10 cellular contexts compared by ENCODE assay signal in the genomic region with DNA sequence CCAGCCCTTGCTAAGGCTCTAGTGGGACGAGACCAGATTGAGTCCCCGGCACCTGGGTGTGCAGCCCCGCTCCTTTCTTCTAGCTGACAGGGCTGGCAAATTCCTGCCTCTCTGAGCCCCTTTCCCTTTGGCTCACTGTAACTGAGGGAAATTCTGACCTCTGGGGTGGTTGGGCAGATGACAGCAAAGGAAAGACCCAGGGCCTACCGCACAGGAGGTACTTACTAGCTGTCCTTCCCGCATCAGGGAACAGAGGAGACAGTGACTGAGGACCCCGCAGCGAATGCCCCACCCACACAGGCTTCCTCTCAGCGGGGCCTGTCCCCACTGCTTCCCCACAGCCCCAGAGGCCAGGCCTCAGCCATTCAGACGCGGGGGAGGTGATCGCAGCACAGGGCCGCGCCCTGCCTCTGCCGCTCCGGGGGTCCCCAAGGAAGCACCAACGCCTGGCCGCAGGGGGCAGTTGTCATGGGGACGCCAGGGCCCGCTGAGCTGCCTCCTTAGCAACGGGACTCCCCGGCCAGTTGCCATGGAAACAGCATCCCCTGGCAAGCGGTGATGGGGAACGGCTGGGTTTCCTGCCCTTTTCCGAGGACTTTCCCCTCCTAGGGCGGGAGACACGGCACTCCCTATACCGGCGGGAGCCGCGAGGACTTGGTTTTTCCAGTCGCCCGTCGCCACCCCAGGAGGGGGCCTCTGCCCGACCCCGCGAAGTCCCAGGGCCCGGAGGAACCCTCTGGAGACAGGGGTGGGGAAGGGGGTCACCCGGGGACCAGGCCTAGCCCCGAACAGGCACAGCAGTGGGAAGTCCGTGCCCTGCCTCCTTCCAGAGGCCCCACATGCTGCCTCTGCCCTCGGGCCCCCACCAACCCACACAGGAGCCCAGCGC. TPM values are rescaled to one million over a fixed set of nuclear protein-coding genes. Genes with fewer than 3 reads are reported as not detected.
DNase-seq lines count a peak whose midpoint lies in the region; ATAC-seq and TF ChIP-seq lines count a peak whose summit lies in the region.
"Had no signal": no experiment of that assay in that cellular context is flagged by ENCODE, and none has a peak within 500 bp of the region (broad histone marks: within the 10 kb centered on the region; RNA-seq: fewer than 3 reads in every experiment).

No MANE protein-coding gene starts in this region.

- peaks cover 2% of the 10 kb centered on the region for H3K27me3 ChIP-seq in iPS-15b (ENCODE audit: control insufficient read depth, insufficient read depth, low read length)
- H3K27me3 ChIP-seq in colonic mucosa, result no peaks in the 10 kb centered on the region
- H3K27me3 ChIP-seq: SJSA1 had no signal

- H3K36me3 ChIP-seq in iPS-15b (ENCODE audit: control insufficient read depth, insufficient read depth, low read length), result peaks cover 3% of the 10 kb centered on the region
- no peaks in the 10 kb centered on the region for H3K36me3 ChIP-seq in colonic mucosa
- H3K36me3 ChIP-seq: SJSA1 had no signal

- H3K27ac Mint-ChIP-seq in stimulated activated naive CD8-positive, alpha-beta T cell treated with anti-CD3 and anti-CD28 coated beads, Interleukin-15, Interleukin-2, amounts not matched to agents 100 ng/mL and 50 ng/mL, for 24 hours, result peak overlapping the region; percentile 31

- no peak overlapping the region for H3K9ac ChIP-seq in iPS-15b (ENCODE audit: low read depth, low read length)
- no peak overlapping the region for H3K9ac ChIP-seq in colonic mucosa (ENCODE audit: low read depth in 2 of 2, low read length in 2 of 2)

- H3K36me3 Mint-ChIP-seq in stimulated activated naive CD8-positive, alpha-beta T cell treated with anti-CD3 and anti-CD28 coated beads, Interleukin-15, Interleukin-2, amounts not matched to agents 100 ng/mL and 50 ng/mL, for 24 hours (ENCODE audit: low read depth), result no peaks in the 10 kb centered on the region

- no peak for ATAC-seq in HG03342 (IDR thresholded peaks at IDR 0.05; ENCODE audit: unreplicated experiment)

- TF ChIP-seq CTCF in colonic mucosa (IDR thresholded peaks at IDR 0.05), result no peak

- H3K4me1 ChIP-seq in iPS-15b (ENCODE audit: control insufficient read depth, insufficient read depth, low read length) (peaks cover 9% of the 10 kb centered on the region), colonic mucosa (no peaks in the 10 kb centered on the region)
- H3K4me1 ChIP-seq: SJSA1 had no signal

- H3K27me3 Mint-ChIP-seq in stimulated activated naive CD8-positive, alpha-beta T cell treated with anti-CD3 and anti-CD28 coated beads, Interleukin-15, Interleukin-2, amounts not matched to agents 100 ng/mL and 50 ng/mL, for 24 hours, result peaks cover 27% of the 10 kb centered on the region

- H3K9me3 ChIP-seq in iPS-15b (ENCODE audit: control insufficient read depth, insufficient read depth, low read length), result no peaks in the 10 kb centered on the region
- H3K9me3 ChIP-seq in colonic mucosa, result no peaks in the 10 kb centered on the region
- H3K9me3 ChIP-seq: SJSA1 had no signal

- H3K4me3 ChIP-seq in iPS-15b (ENCODE audit: low read depth, low read length), result peak overlapping the region; percentile 8
- no peak overlapping the region for H3K4me3 ChIP-seq in colonic mucosa
- H3K4me3 ChIP-seq: SJSA1 had no signal

- intact Hi-C loops in colonic mucosa (cut with DNase I), result no loop called here

- H3K27ac ChIP-seq in colonic mucosa, result no peak overlapping the region
- H3K27ac ChIP-seq: SJSA1 had no signal

- no peak overlapping the region for H3K4me3 Mint-ChIP-seq in stimulated activated naive CD8-positive, alpha-beta T cell treated with anti-CD3 and anti-CD28 coated beads, Interleukin-15, Interleukin-2, amounts not matched to agents 100 ng/mL and 50 ng/mL, for 24 hours

- no peaks in the 10 kb centered on the region for H3K9me3 Mint-ChIP-seq in stimulated activated naive CD8-positive, alpha-beta T cell treated with anti-CD3 and anti-CD28 coated beads, Interleukin-15, Interleukin-2, amounts not matched to agents 100 ng/mL and 50 ng/mL, for 24 hours

- DNase-seq in activated effector memory CD4-positive, alpha-beta T cell treated with anti-CD3 and anti-CD28 coated beads, Interleukin-2, amount 50 U/mL, for 16 hours, result peak; percentile 60
- DNase-seq in activated effector memory CD4-positive, alpha-beta T cell treated with Interleukin-2 at 50 U/mL for 16 hours, result no peak
- DNase-seq in NCI-H748 treated with DMSO at 0.1 percent for 48 hours (lab: John Stamatoyannopoulos, UW) (peak; percentile 11), colonic mucosa (no peak)
- no peak for DNase-seq in effector CD4-positive, alpha-beta T cell
- DNase-seq: mammary epithelial cell had no signal

- H3K4me1 Mint-ChIP-seq in stimulated activated naive CD8-positive, alpha-beta T cell treated with anti-CD3 and anti-CD28 coated beads, Interleukin-15, Interleukin-2, amounts not matched to agents 100 ng/mL and 50 ng/mL, for 24 hours (ENCODE audit: low read depth), result peaks cover 11% of the 10 kb centered on the region

RNA-seq across cellular contexts. Expression of a gene that starts 50.1 kb away (rescaled TPM):
- under 1 TPM; 0.08 to 0.10 TPM for total RNA-seq in colonic mucosa
- total RNA-seq: mammary epithelial cell, SJSA1 had no signal

Comparison
In these comparisons a context has a peak if more than half of its experiments do, and no peak if none do; other contexts are left out.
1. DNase-seq: peak in activated effector memory CD4-positive, alpha-beta T cell treated with anti-CD3 and anti-CD28 coated beads, Interleukin-2, amount 50 U/mL, for 16 hours (single experiment) and NCI-H748 treated with DMSO at 0.1 percent for 48 hours (single experiment); none in activated effector memory CD4-positive, alpha-beta T cell treated with Interleukin-2 at 50 U/mL for 16 hours (single experiment), effector CD4-positive, alpha-beta T cell (single experiment) and colonic mucosa (single experiment).